8 cellular contexts compared by ENCODE assay signal in the genomic region with DNA sequence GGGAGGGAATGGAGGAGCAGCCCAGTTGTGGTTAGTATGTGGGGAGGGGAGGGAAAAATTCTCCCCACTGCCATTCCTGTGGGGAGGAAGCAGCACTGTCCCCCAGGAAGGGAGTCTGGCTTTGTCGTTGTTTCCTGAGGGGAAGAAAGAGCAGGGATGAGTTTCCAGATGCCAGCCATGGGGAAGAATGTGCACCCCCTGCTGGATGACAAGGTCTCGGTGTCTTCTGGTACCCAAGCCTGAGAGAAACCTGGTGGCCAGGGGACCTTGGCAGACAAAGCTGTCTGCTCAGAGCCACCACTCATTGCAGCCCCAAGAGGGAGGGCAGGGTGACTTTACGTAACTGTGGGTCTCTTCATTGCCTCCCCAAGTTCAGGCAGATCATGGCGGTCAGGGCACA.
DNase-seq lines count a peak whose midpoint lies in the region; ATAC-seq, FAIRE-seq and TF ChIP-seq lines count a peak whose summit lies in the region.

No MANE protein-coding gene starts in this region.

- H4K20me1 ChIP-seq in IMR-90 (ENCODE audit: insufficient read depth, low read length): no peaks in the 10 kb centered on the region

- no peak overlapping the region for H3K4ac ChIP-seq in IMR-90 (ENCODE audit: low read depth, low read length)

- no peak overlapping the region for H3K27ac Mint-ChIP-seq in T-cell
- H3K27ac Mint-ChIP-seq in activated naive CD4-positive, alpha-beta T cell treated with anti-CD3 and anti-CD28 coated beads, Interleukin-2, amount 10 ng/mL, durations not matched to agents 7 days and 5 days: no peak overlapping the region

- ATAC-seq in IMR-90 (ENCODE audit: low read depth): peak; percentile 40; the same call in 1 of the 2 replicates
- no peak for ATAC-seq in GM18907 (IDR thresholded peaks at IDR 0.05; ENCODE audit: unreplicated experiment)
- ATAC-seq in HG02884 (IDR thresholded peaks at IDR 0.05; ENCODE audit: unreplicated experiment): no peak
- no peak for ATAC-seq in T-cell (replicated peaks in 1 of 4)

- CTCF ChIA-PET in IMR-90 (lab: Yijun Ruan, JAX): no interaction called here
- CTCF ChIA-PET in T-cell (lab: Charles Lee): no interaction called here
- CTCF ChIA-PET in activated naive CD4-positive, alpha-beta T cell treated with anti-CD3 and anti-CD28 coated beads, Interleukin-2, amount 10 ng/mL, durations not matched to agents 7 days and 5 days (lab: Charles Lee): no interaction called here

- dilution Hi-C loops in IMR-90 (cut with HindIII; ENCODE audit: low sequenced_read_pairs, unreplicated experiment): no loop called here

- H3K4me3 ChIP-seq in IMR-90 (ENCODE audit: insufficient read depth, low read depth, low read length) (no peak overlapping the region), bronchial epithelial cell (ENCODE audit: low read depth, low read length) (no peak overlapping the region)

- H3K18ac ChIP-seq in IMR-90 (ENCODE audit: low read depth, low read length): no peak overlapping the region

- no peak overlapping the region for H2AK5ac ChIP-seq in IMR-90 (ENCODE audit: low read depth, low read length)

- H3K36me3 ChIP-seq in IMR-90 (ENCODE audit: control insufficient read depth, insufficient read depth, low read length) (no peaks in the 10 kb centered on the region), bronchial epithelial cell (ENCODE audit: control insufficient read depth, insufficient read depth, low read length) (no peaks in the 10 kb centered on the region)

- no peaks in the 10 kb centered on the region for H3K4me1 Mint-ChIP-seq in T-cell
- H3K4me1 Mint-ChIP-seq in activated naive CD4-positive, alpha-beta T cell treated with anti-CD3 and anti-CD28 coated beads, Interleukin-2, amount 10 ng/mL, durations not matched to agents 7 days and 5 days: no peaks in the 10 kb centered on the region

- no peak overlapping the region for H4K8ac ChIP-seq in IMR-90 (ENCODE audit: low read depth in 2 of 2, low read length in 2 of 2)

- no peak overlapping the region for H3K14ac ChIP-seq in IMR-90 (replicated peaks; ENCODE audit: low read depth, low read length)

- POLR2A ChIA-PET in IMR-90 (lab: Charles Lee; ENCODE audit: unreplicated experiment) (no interaction called here), T-cell (lab: Charles Lee) (no interaction called here)

- H3K36me3 Mint-ChIP-seq in T-cell: no peaks in the 10 kb centered on the region
- H3K36me3 Mint-ChIP-seq in activated naive CD4-positive, alpha-beta T cell treated with anti-CD3 and anti-CD28 coated beads, Interleukin-2, amount 10 ng/mL, durations not matched to agents 7 days and 5 days: no peaks in the 10 kb centered on the region

- no peak for FAIRE-seq in bronchial epithelial cell (lab: Jason Lieb, UNC)

- no peak overlapping the region for H3K4me3 Mint-ChIP-seq in T-cell
- H3K4me3 Mint-ChIP-seq in activated naive CD4-positive, alpha-beta T cell treated with anti-CD3 and anti-CD28 coated beads, Interleukin-2, amount 10 ng/mL, durations not matched to agents 7 days and 5 days: no peak overlapping the region

- no peak overlapping the region for H4K91ac ChIP-seq in IMR-90 (ENCODE audit: insufficient read depth, low read depth, low read length)

- no peak overlapping the region for H4K5ac ChIP-seq in IMR-90 (ENCODE audit: low read depth, low read length)

- H3K27me3 ChIP-seq in IMR-90 (ENCODE audit: control insufficient read depth, insufficient read depth, low read length) (peaks cover 4% of the 10 kb centered on the region), bronchial epithelial cell (ENCODE audit: control insufficient read depth, insufficient read depth, low read length) (no peaks in the 10 kb centered on the region)

- TF ChIP-seq POLR2A in IMR-90 (IDR thresholded peaks at IDR 0.05; ENCODE audit: low read depth, low read length): no peak

- peaks cover 0 to 13% (median 5%) of the 10 kb centered on the region in 3 donors for H3K9me3 Mint-ChIP-seq in T-cell
- H3K9me3 Mint-ChIP-seq in activated naive CD4-positive, alpha-beta T cell treated with anti-CD3 and anti-CD28 coated beads, Interleukin-2, amount 10 ng/mL, durations not matched to agents 7 days and 5 days: peaks cover 2% of the 10 kb centered on the region

- H2BK5ac ChIP-seq in IMR-90 (ENCODE audit: low read depth, low read length, poor library complexity, severe bottlenecking): no peak overlapping the region

- intact Hi-C loops in IMR-90 (cut with micrococcal nuclease): loop anchor here (1.0 to 2.0 kb wide), 2 partner anchors 197 to 351 kb away; no protein-coding TSS in a partner anchor

- no peak overlapping the region for H2BK20ac ChIP-seq in IMR-90 (ENCODE audit: low read depth, low read length)

- peak; percentile 23 for DNase-seq in Daoy (ENCODE audit: low read depth)
- peak; percentile 5 for DNase-seq in IMR-90
- no peak for DNase-seq in bronchial epithelial cell (ENCODE audit: low read depth)
- DNase-seq in lung microvascular endothelial cell (ENCODE audit: low read depth in 2 of 2): peak; percentile 36 to 49
- DNase-seq in T-cell: no peak
- DNase-seq in activated naive CD4-positive, alpha-beta T cell treated with anti-CD3 and anti-CD28 coated beads, Interleukin-2, amount 10 ng/mL, durations not matched to agents 7 days and 5 days: no peak

- no peak overlapping the region for H3K4me2 ChIP-seq in IMR-90 (ENCODE audit: low read depth, low read length)

- no peak overlapping the region for H2BK120ac ChIP-seq in IMR-90 (ENCODE audit: low read depth, low read length)

- H2AFZ ChIP-seq in IMR-90 (replicated peaks; ENCODE audit: low read length, poor library complexity): no peak overlapping the region

- TF ChIP-seq CTCF in IMR-90 (conservative IDR thresholded peaks at IDR 0.05; ENCODE audit: low read depth, low read length) (peak; percentile 39; the same call in 1 of the 2 replicates), bronchial epithelial cell (IDR thresholded peaks at IDR 0.05; ENCODE audit: insufficient read depth, low read length, severe bottlenecking) (peak; percentile 36)

- WGBS in IMR-90 (ENCODE audit: extremely low coverage in 2 of 2, insufficient read length in 1 of 2), 2 experiments: no CpG with 5 or more reads among the region's 4 CpGs

- H3K9me3 ChIP-seq in IMR-90 (ENCODE audit: control insufficient read depth, insufficient read depth, low read length): no peaks in the 10 kb centered on the region

- no peak overlapping the region for H3K56ac ChIP-seq in IMR-90 (ENCODE audit: extremely low read depth, insufficient read depth, low read length)

- H2BK15ac ChIP-seq in IMR-90 (ENCODE audit: low read depth, low read length): no peak overlapping the region

- no peaks in the 10 kb centered on the region for H3K4me1 ChIP-seq in IMR-90 (ENCODE audit: control insufficient read depth, insufficient read depth, low read length)

- BruUV-seq in IMR-90 (replicated peaks; lab: Mats Ljungman, UMichigan): no TSS peak

- H3K9me1 ChIP-seq in IMR-90 (ENCODE audit: insufficient read depth, low read length): no peaks in the 10 kb centered on the region

- peak; percentile 47 for TF ChIP-seq RAD21 in IMR-90 (IDR thresholded peaks at IDR 0.05; ENCODE audit: low read length)

- H3K23ac ChIP-seq in IMR-90 (ENCODE audit: low read depth, low read length): no peak overlapping the region

- H3K27ac ChIP-seq in IMR-90 (ENCODE audit: insufficient read depth, low read length): no peak overlapping the region

- no peaks in the 10 kb centered on the region for H3K79me1 ChIP-seq in IMR-90 (ENCODE audit: low read depth in 1 of 2, low read length in 2 of 2)

- no peak overlapping the region for H3K9ac ChIP-seq in IMR-90 (ENCODE audit: low read depth, low read length)

- H3K27me3 Mint-ChIP-seq in T-cell: peaks cover 0 to 7% of the 10 kb centered on the region in 2 donors
- H3K27me3 Mint-ChIP-seq in activated naive CD4-positive, alpha-beta T cell treated with anti-CD3 and anti-CD28 coated beads, Interleukin-2, amount 10 ng/mL, durations not matched to agents 7 days and 5 days: peaks cover 5% of the 10 kb centered on the region

- H2AK9ac ChIP-seq in IMR-90 (replicated peaks; ENCODE audit: low read depth, low read length, poor library complexity): no peak overlapping the region

- in situ Hi-C loops in IMR-90 (cut with MboI; ENCODE audit: low sequenced_read_pairs): no loop called here

TF ChIP-seq in IMR-90, 13 proteins besides CTCF, POLR2A, EP300 and RAD21:
- TF ChIP-seq SMC3 (IDR thresholded peaks at IDR 0.05; ENCODE audit: low read depth, low read length): peak; percentile 47
- no peak for TF ChIP-seq MAFK (IDR thresholded peaks at IDR 0.05; ENCODE audit: low read depth, low read length)
TF ChIP-seq in IMR-90: peak in this region for 1.

Comparison
In these comparisons a context has a peak if more than half of its experiments do, and no peak if none do; other contexts are left out.
1. DNase-seq: peak in Daoy (single experiment), IMR-90 (single experiment) and lung microvascular endothelial cell (2 of 2); none in bronchial epithelial cell (single experiment), T-cell (0 of 34) and activated naive CD4-positive, alpha-beta T cell treated with anti-CD3 and anti-CD28 coated beads, Interleukin-2, amount 10 ng/mL, durations not matched to agents 7 days and 5 days (single experiment).